8 cellular contexts compared by ENCODE assay signal in genomic region chr19:290539-291521, GRCh38. TPM values are rescaled to one million over a fixed set of nuclear protein-coding genes. Genes with fewer than 3 reads are reported as not detected.
DNase-seq lines count a peak whose midpoint lies in the region; ATAC-seq and TF ChIP-seq lines count a peak whose summit lies in the region.

PLPP2 (minus strand) TSS chr19:291403; CDS start chr19:291336, 67 bp downstream.

- peak within 1 kb of the TSS in 1 of 2 donors; percentile 34 for H3K27ac Mint-ChIP-seq in T-cell
- no peak within 1 kb of the TSS for H3K27ac Mint-ChIP-seq in naive thymus-derived CD4-positive, alpha-beta T cell

- DNase-seq in NCI-H2227 (lab: John Stamatoyannopoulos, UW; ENCODE audit: unreplicated experiment) (peak; percentile 55), NCI-H2227 treated with DMSO at 0.1 percent for 48 hours (lab: John Stamatoyannopoulos, UW) (no peak), T-cell (peak in 7 of 34 experiments; percentile 13 to 37 (median 20)), erythroblast (lab: John Stamatoyannopoulos, UW) (no peak), NCI-H1092 (lab: John Stamatoyannopoulos, UW) (no peak)
- no peak for DNase-seq in naive thymus-derived CD4-positive, alpha-beta T cell

- H3K36me3 Mint-ChIP-seq in T-cell = no peaks in the 10 kb centered on the region
- H3K36me3 Mint-ChIP-seq in naive thymus-derived CD4-positive, alpha-beta T cell = no peaks in the 10 kb centered on the region

- CTCF ChIA-PET in T-cell (lab: Charles Lee) = no interaction called here
- CTCF ChIA-PET in naive thymus-derived CD4-positive, alpha-beta T cell (lab: Charles Lee) = no interaction called here

- TF ChIP-seq POLR2A in erythroblast (IDR thresholded peaks at IDR 0.05; ENCODE audit: low read length) = no peak

- no peak within 1 kb of the TSS for H3K27ac ChIP-seq in naive thymus-derived CD4-positive, alpha-beta T cell (ENCODE audit: low read depth, low read length)

- H3K9me3 ChIP-seq in naive thymus-derived CD4-positive, alpha-beta T cell (ENCODE audit: control insufficient read depth in 2 of 3, low read length in 3 of 3) = no peaks in the 10 kb centered on the region

- ATAC-seq in T-cell (replicated peaks in 1 of 4) (peak in 3 of 4 experiments; percentile 28 to 58 (median 52)), esophagus mucosa (peak; percentile 29), HG03108 (IDR thresholded peaks at IDR 0.05; ENCODE audit: unreplicated experiment) (no peak)
- no peak for ATAC-seq in naive thymus-derived CD4-positive, alpha-beta T cell

- intact Hi-C loops in naive thymus-derived CD4-positive, alpha-beta T cell (cut with micrococcal nuclease) = no loop called here

- H3K4me3 ChIP-seq in naive thymus-derived CD4-positive, alpha-beta T cell (ENCODE audit: low read length) = no peak within 1 kb of the TSS

- peaks cover 0 to 8% of the 10 kb centered on the region in 2 donors for H3K27me3 ChIP-seq in naive thymus-derived CD4-positive, alpha-beta T cell (ENCODE audit: control insufficient read depth in 2 of 2, insufficient read depth in 2 of 2, low read length in 2 of 2)

- no peaks in the 10 kb centered on the region for H3K9me3 Mint-ChIP-seq in T-cell
- H3K9me3 Mint-ChIP-seq in naive thymus-derived CD4-positive, alpha-beta T cell = peaks cover 0 to 2% (median 0%) of the 10 kb centered on the region in 11 donors

- H3K4me3 Mint-ChIP-seq in T-cell = peak within 1 kb of the TSS; percentile 53 to 63 (median 60)
- peak within 1 kb of the TSS in 9 of 10 donors; percentile 45 to 77 (median 56) for H3K4me3 Mint-ChIP-seq in naive thymus-derived CD4-positive, alpha-beta T cell

- no peaks in the 10 kb centered on the region for H3K36me3 ChIP-seq in naive thymus-derived CD4-positive, alpha-beta T cell (ENCODE audit: control insufficient read depth in 2 of 3, insufficient read depth in 3 of 3, low read length in 3 of 3)

- H3K4me1 Mint-ChIP-seq in T-cell = peaks cover 12 to 28% (median 17%) of the 10 kb centered on the region in 3 donors
- H3K4me1 Mint-ChIP-seq in naive thymus-derived CD4-positive, alpha-beta T cell = peaks cover 0 to 23% (median 16%) of the 10 kb centered on the region in 7 donors

- H3K4me1 ChIP-seq in naive thymus-derived CD4-positive, alpha-beta T cell (ENCODE audit: control insufficient read depth in 2 of 2, insufficient read depth in 2 of 2, low read length in 2 of 2) = peaks cover 0 to 6% of the 10 kb centered on the region in 2 donors

- H3K27me3 Mint-ChIP-seq in T-cell = peaks cover 36 to 64% of the 10 kb centered on the region in 2 donors
- H3K27me3 Mint-ChIP-seq in naive thymus-derived CD4-positive, alpha-beta T cell = peaks cover 40 to 57% (median 49%) of the 10 kb centered on the region in 5 donors

- POLR2A ChIA-PET in T-cell (lab: Charles Lee) = no interaction called here
- POLR2A ChIA-PET in naive thymus-derived CD4-positive, alpha-beta T cell (lab: Charles Lee) = no interaction called here

RNA-seq across cellular contexts. Expression of gene PLPP2, which starts in this region (rescaled TPM):
- total RNA-seq in T-cell (1 to 10 TPM in 3 of 5 donors, under 1 TPM in 2; 0.23 to 2.3 (median 1.1) TPM), esophagus mucosa (12.3 TPM)
- under 1 TPM in 1 of 5 experiments, not detected in 4; 0.24 TPM for total RNA-seq in naive thymus-derived CD4-positive, alpha-beta T cell
- not detected for polyA plus RNA-seq in naive thymus-derived CD4-positive, alpha-beta T cell

Comparison
In these comparisons a context has a peak if more than half of its experiments do, and no peak if none do; other contexts are left out.
1. ATAC-seq: peak in T-cell (3 of 4) and esophagus mucosa (single experiment); none in naive thymus-derived CD4-positive, alpha-beta T cell (single experiment) and HG03108 (single experiment).